In the genomic region with DNA sequence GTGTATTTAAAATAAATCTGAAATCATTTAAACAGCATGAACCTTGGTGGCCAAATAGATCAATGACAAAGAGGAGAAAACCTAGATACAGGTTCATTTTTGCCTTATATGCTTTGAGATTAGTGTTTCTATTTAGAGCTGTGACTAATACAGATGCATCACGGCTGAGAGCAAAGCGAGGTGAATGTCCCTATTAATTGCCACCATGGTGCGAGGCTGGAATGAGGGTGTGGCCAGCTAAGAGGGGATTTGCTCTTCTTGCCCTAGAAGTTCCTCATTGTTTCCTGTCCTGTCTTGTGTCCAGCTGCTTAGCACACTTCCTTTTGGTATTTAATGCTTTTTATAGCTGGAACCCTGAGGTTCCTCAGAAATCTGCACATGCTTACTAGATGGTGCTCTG, we compare ENCODE assay signal across 21 cellular contexts.
DNase-seq lines count a peak whose midpoint lies in the region; ATAC-seq and TF ChIP-seq lines count a peak whose summit lies in the region.
"Had no signal": no experiment of that assay in that cellular context is flagged by ENCODE, and none has a peak within 500 bp of the region (broad histone marks: within the 10 kb centered on the region; RNA-seq: fewer than 3 reads in every experiment).

No MANE protein-coding gene starts in this region.

- H3K27me3 ChIP-seq in HCT116 (ENCODE audit: insufficient read depth, low read length) (no peaks in the 10 kb centered on the region), esophagus muscularis mucosa (no peaks in the 10 kb centered on the region), transverse colon (no peaks in the 10 kb centered on the region)
- H3K27me3 ChIP-seq: SJSA1 had no signal

- H3K9ac ChIP-seq in HCT116 (ENCODE audit: low read length), result no peak overlapping the region
- H3K9ac ChIP-seq: parathyroid adenoma had no signal

- TF ChIP-seq POLR2A in HCT116 (IDR thresholded peaks at IDR 0.05; ENCODE audit: borderline replicate concordance, extremely low read depth, insufficient read depth, insufficient read length) (no peak), esophagus muscularis mucosa (IDR thresholded peaks at IDR 0.05; ENCODE audit: low read depth) (no peak), transverse colon (IDR thresholded peaks at IDR 0.05) (no peak)

- H3K27ac ChIP-seq in HCT116 (ENCODE audit: low read depth, low read length), result no peak overlapping the region
- H3K27ac ChIP-seq in esophagus muscularis mucosa (replicated peaks in 1 of 4), result no peak overlapping the region
- H3K27ac ChIP-seq in transverse colon, result no peak overlapping the region
- H3K27ac ChIP-seq: parathyroid adenoma, SJSA1, thoracic aorta had no signal

- no peaks in the 10 kb centered on the region for H3K79me2 ChIP-seq in HCT116 (ENCODE audit: insufficient read depth, low read length)
- H3K79me2 ChIP-seq: parathyroid adenoma had no signal

- TF ChIP-seq CTCF in HCT116 (IDR thresholded peaks at IDR 0.05 in 2 of 3, conservative IDR thresholded peaks at IDR 0.05 in 1 of 3; ENCODE audit: borderline replicate concordance in 1 of 3, insufficient read depth in 1 of 3, low read depth in 2 of 3, low read length in 2 of 3), result no peak
- TF ChIP-seq CTCF in esophagus muscularis mucosa (IDR thresholded peaks at IDR 0.05), result no peak
- no peak for TF ChIP-seq CTCF in retinal pigment epithelial cell (conservative IDR thresholded peaks at IDR 0.05; ENCODE audit: low read depth, low read length)
- no peak for TF ChIP-seq CTCF in transverse colon (IDR thresholded peaks at IDR 0.05)

- RAD21 ChIA-PET in HCT116 (lab: Charles Lee; ENCODE audit: low non-redundant PET in 1 of 2, low total read pairs in 2 of 2, uncharacterized antibody in 2 of 2, unreplicated experiment in 2 of 2), result no interaction called here

- ATAC-seq in HCT116 (peak; percentile 46; the same call in 1 of the 2 replicates), GM18868 (IDR thresholded peaks at IDR 0.05; ENCODE audit: unreplicated experiment) (no peak)
- ATAC-seq: activated CD8-positive, alpha-beta memory T cell treated with anti-CD3 and anti-CD28 coated beads, Interleukin-2, amount 10 ng/mL, durations not matched to agents 7 days and 5 days; effector memory CD8-positive, alpha-beta T cell; naive thymus-derived CD4-positive, alpha-beta T cell; stimulated activated naive B cell treated with anti-CD40 and anti-IgM and Interleukin-4, amounts not matched to agents 10 μg/mL and 1 μg/mL and 100 μg/mL, for 72 hours had no signal

- CTCF ChIA-PET in HCT116 (lab: Charles Lee), result interaction anchor here (0.8 kb wide), 1 partner anchor 692 kb away, joined by 3 read pairs; no protein-coding TSS in a partner anchor

- intact Hi-C loops in HCT116 (cut with micrococcal nuclease), result no loop called here
- intact Hi-C loops in esophagus muscularis mucosa (cut with DNase I), result no loop called here
- intact Hi-C loops in transverse colon (cut with DNase I; ENCODE audit: low total_unique reads), result no loop called here

- BruUV-seq in HCT116 (replicated peaks; lab: Mats Ljungman, UMichigan), result no TSS peak

- TF ChIP-seq RAD21 in HCT116 (IDR thresholded peaks at IDR 0.05; ENCODE audit: low read depth), result no peak

- no peaks in the 10 kb centered on the region for H3K9me2 ChIP-seq in HCT116 (ENCODE audit: insufficient read depth)

- in situ Hi-C loops in transverse colon (cut with MboI; ENCODE audit: low pct_ligation_motif_present in 1 of 4, low pct_unique_long_range_greater_than_20kb in 1 of 4, low sequenced_read_pairs in 3 of 4), result no loop called here

- 41% methylated on average over 3 of the region's 3 CpGs for WGBS in esophagus muscularis mucosa
- 20% methylated on average over 3 of the region's 3 CpGs; no CpG with 5 or more reads in 1 of the 2 donors for WGBS in transverse colon (ENCODE audit: low coverage in 1 of 2), 2 donors

- H3K4me3 ChIP-seq in HCT116 (replicated peaks in 1 of 2; ENCODE audit: low read depth in 1 of 2, low read length in 2 of 2), result peak overlapping the region in 1 of 2 experiments; percentile 23; a peak in 1 of 4 replicates
- no peak overlapping the region for H3K4me3 ChIP-seq in esophagus muscularis mucosa
- H3K4me3 ChIP-seq in retinal pigment epithelial cell (ENCODE audit: low read length), result no peak overlapping the region
- no peak overlapping the region for H3K4me3 ChIP-seq in transverse colon
- H3K4me3 ChIP-seq: SJSA1, thoracic aorta had no signal

- no peaks in the 10 kb centered on the region for H4K20me1 ChIP-seq in HCT116 (ENCODE audit: insufficient read depth)

- no peak overlapping the region for H2AFZ ChIP-seq in HCT116 (ENCODE audit: low read depth, low read length, poor library complexity, severe bottlenecking)
- H2AFZ ChIP-seq: parathyroid adenoma had no signal

- H3K36me3 ChIP-seq in HCT116 (ENCODE audit: control insufficient read depth in 1 of 2, insufficient read depth in 2 of 2, low read length in 2 of 2) (no peaks in the 10 kb centered on the region), esophagus muscularis mucosa (no peaks in the 10 kb centered on the region), transverse colon (no peaks in the 10 kb centered on the region)
- H3K36me3 ChIP-seq: SJSA1, thoracic aorta had no signal

- H3K4me1 ChIP-seq in HCT116 (ENCODE audit: control insufficient read depth in 1 of 2, insufficient read depth in 2 of 2, low read length in 2 of 2) (peaks cover 0 to 16% of the 10 kb centered on the region in 2 experiments; a peak in 2 of 4 replicates), esophagus muscularis mucosa (no peaks in the 10 kb centered on the region), transverse colon (no peaks in the 10 kb centered on the region)
- H3K4me1 ChIP-seq: parathyroid adenoma, SJSA1 had no signal

- POLR2A ChIA-PET in HCT116 (lab: Charles Lee), result no interaction called here

- DNase-seq in HCT116 (ENCODE audit: low read depth, low spot score) (peak; percentile 19), NCI-H82 (lab: John Stamatoyannopoulos, UW) (peak; percentile 67), esophagus muscularis mucosa (ENCODE audit: extremely low spot score) (peak; percentile 50), retinal pigment epithelial cell (ENCODE audit: low read depth) (peak; percentile 48), transverse colon (no peak), DMS79 treated with DMSO at 0.1 percent for 48 hours (lab: John Stamatoyannopoulos, UW) (no peak)
- DNase-seq: activated CD4-positive, alpha-beta T cell treated with anti-CD3 and anti-CD28 coated beads, Interleukin-2, amount 10 ng/mL, durations not matched to agents 24 days and 14 days; activated CD8-positive, alpha-beta memory T cell treated with anti-CD3 and anti-CD28 coated beads, Interleukin-2, amount 10 ng/mL, durations not matched to agents 7 days and 5 days; AML-193; effector memory CD8-positive, alpha-beta T cell; EL; hippocampal formation; naive thymus-derived CD4-positive, alpha-beta T cell; NCI-H2107; NCI-H524; stimulated activated CD4-positive, alpha-beta T cell treated with anti-CD3 and anti-CD28 coated beads, Interleukin-1b, Interleukin-23, amount 100 ng/mL, for 48 hours; stimulated activated naive B cell treated with anti-CD40 and anti-IgM and Interleukin-4, amounts not matched to agents 10 μg/mL and 1 μg/mL and 100 μg/mL, for 72 hours had no signal

- H3K9me3 ChIP-seq in HCT116 (ENCODE audit: control insufficient read depth in 1 of 2, insufficient read depth in 1 of 2, low read depth in 1 of 2, low read length in 2 of 2) (no peaks in the 10 kb centered on the region), esophagus muscularis mucosa (peaks cover 0 to 3% (median 0%) of the 10 kb centered on the region in 4 donors), transverse colon (no peaks in the 10 kb centered on the region)
- H3K9me3 ChIP-seq: SJSA1, thoracic aorta had no signal

- H3K4me2 ChIP-seq in HCT116 (ENCODE audit: low read length), result peak overlapping the region; percentile 49

- TF ChIP-seq EP300 in esophagus muscularis mucosa (IDR thresholded peaks at IDR 0.05) (no peak), transverse colon (IDR thresholded peaks at IDR 0.05; ENCODE audit: low read depth) (no peak)

TF ChIP-seq in HCT116, 20 proteins besides CTCF, POLR2A, EP300 and RAD21:
- TF ChIP-seq POLR2AphosphoS5 (IDR thresholded peaks at IDR 0.05; ENCODE audit: low read depth, low read length), result no peak

Comparison
In these comparisons a context has a peak if more than half of its experiments do, and no peak if none do; other contexts are left out.
1. DNase-seq: peak in HCT116 (single experiment), NCI-H82 (single experiment), esophagus muscularis mucosa (single experiment) and retinal pigment epithelial cell (single experiment); none in transverse colon (single experiment) and DMS79 treated with DMSO at 0.1 percent for 48 hours (single experiment).